Comparison of ENCODE assay signal across 8 cellular contexts in genomic region chr1:246117066-246117791, GRCh38.
A peak's percentile ranks its signal among the peaks of the same experiment; 100 is the strongest.
DNase-seq lines count a peak whose midpoint lies in the region; ATAC-seq, FAIRE-seq and TF ChIP-seq lines count a peak whose summit lies in the region.

No MANE protein-coding gene starts in this region.

- H3K4me1 ChIP-seq in ACC112 (ENCODE audit: control insufficient read depth, insufficient read depth, low read length, unreplicated experiment) (no peaks in the 10 kb centered on the region), kidney (ENCODE audit: control insufficient read depth in 1 of 2, insufficient read depth in 1 of 2, low read depth in 1 of 2, low read length in 2 of 2) (no peaks in the 10 kb centered on the region)

- H3K36me3 ChIP-seq in ACC112 (ENCODE audit: insufficient read depth, low read length), result no peaks in the 10 kb centered on the region
- H3K36me3 ChIP-seq in kidney (ENCODE audit: control insufficient read depth in 1 of 2, insufficient read depth in 2 of 2, low read length in 2 of 2), result no peaks in the 10 kb centered on the region

- no peaks in the 10 kb centered on the region for H3K27me3 ChIP-seq in ACC112 (ENCODE audit: insufficient read depth, low read length)

- no peaks in the 10 kb centered on the region for H3K9me3 ChIP-seq in kidney (ENCODE audit: control insufficient read depth in 1 of 2, low read length in 2 of 2)

- H3K36me3 Mint-ChIP-seq in brain, result no peaks in the 10 kb centered on the region

- H3K27ac ChIP-seq in ACC112 (ENCODE audit: low read depth, low read length) (no peak overlapping the region), kidney (ENCODE audit: low read depth in 2 of 2, low read length in 2 of 2) (no peak overlapping the region)

- peaks cover 13% of the 10 kb centered on the region for H3K4me1 Mint-ChIP-seq in brain

- TF ChIP-seq CTCF in GM12875 (IDR thresholded peaks at IDR 0.05; ENCODE audit: borderline replicate concordance, insufficient read depth, low read depth, low read length) (peak; percentile 52; the same call in 1 of the 2 replicates), brain (conservative IDR thresholded peaks at IDR 0.05) (peak; percentile 67 to 73), kidney (IDR thresholded peaks at IDR 0.05; ENCODE audit: borderline replicate concordance, extremely low read depth, insufficient read depth) (peak; percentile 53)

- peak; percentile 82 for DNase-seq in MV-4-11 (lab: John Stamatoyannopoulos, UW)
- DNase-seq in SW480 (ENCODE audit: low spot score), result peak; percentile 33
- DNase-seq in kidney, result no peak
- DNase-seq in stromal cell of bone marrow (ENCODE audit: low read depth), result peak; percentile 18

- intact Hi-C loops in kidney (cut with DNase I), result no loop called here

- peak overlapping the region; percentile 39 for H2AFZ ChIP-seq in ACC112 (ENCODE audit: low read length, unreplicated experiment)

- FAIRE-seq in kidney (lab: Jason Lieb, UNC), result peak; percentile 70

- no peaks in the 10 kb centered on the region for H3K79me2 ChIP-seq in ACC112 (ENCODE audit: control insufficient read depth, insufficient read depth, low read length, unreplicated experiment)

- H3K9ac ChIP-seq in kidney (ENCODE audit: low read length in 2 of 2), result no peak overlapping the region

- H3K4me3 ChIP-seq in ACC112 (ENCODE audit: low read depth, low read length), result peak overlapping the region; percentile 37; the same call in 1 of the 2 replicates
- no peak overlapping the region for H3K4me3 ChIP-seq in GM12875 (ENCODE audit: low read depth, low read length)
- no peak overlapping the region for H3K4me3 ChIP-seq in kidney (ENCODE audit: low read length in 2 of 2)

- no peak overlapping the region for H3K4me3 Mint-ChIP-seq in brain

- peak overlapping the region in 1 of 5 experiments; percentile 53 for H3K27ac Mint-ChIP-seq in brain

- no peaks in the 10 kb centered on the region for H3K9me3 Mint-ChIP-seq in brain

- peak; percentile 90 for ATAC-seq in HG02588 (IDR thresholded peaks at IDR 0.05; ENCODE audit: unreplicated experiment)

- no peaks in the 10 kb centered on the region for H3K27me3 Mint-ChIP-seq in brain
